ENCODE assay signal across 1 cellular context in genomic region chr18:76373297-76373696, GRCh38.
TF ChIP-seq lines count a peak whose summit lies in the region.

No MANE protein-coding gene starts in this region.

TF ChIP-seq in HCT116, 20 proteins besides CTCF, POLR2A, EP300 and RAD21:
- TF ChIP-seq ZBTB33 (IDR thresholded peaks at IDR 0.05; ENCODE audit: extremely low read depth, insufficient replicate concordance, low read length) (no peak), EGR1 (IDR thresholded peaks at IDR 0.05; ENCODE audit: low read depth) (no peak), EZH2phosphoT487 (IDR thresholded peaks at IDR 0.05; ENCODE audit: borderline replicate concordance) (no peak), TCF7L2 (IDR thresholded peaks at IDR 0.05; ENCODE audit: borderline replicate concordance, extremely low read depth, insufficient read depth, insufficient read length) (no peak), SIN3A (IDR thresholded peaks at IDR 0.05; ENCODE audit: low read depth) (no peak), ATF3 (IDR thresholded peaks at IDR 0.05) (no peak), JUND (IDR thresholded peaks at IDR 0.05) (no peak), FOSL1 (IDR thresholded peaks at IDR 0.05; ENCODE audit: low read depth) (no peak), ELF1 (IDR thresholded peaks at IDR 0.05; ENCODE audit: borderline replicate concordance, low read depth) (no peak), SRF (IDR thresholded peaks at IDR 0.05; ENCODE audit: low read depth) (no peak), ZFX (IDR thresholded peaks at IDR 0.05) (no peak)
TF ChIP-seq in HCT116: peak in this region for 0.
